Comparison of ENCODE assay signal across 9 cellular contexts in the genomic region with DNA sequence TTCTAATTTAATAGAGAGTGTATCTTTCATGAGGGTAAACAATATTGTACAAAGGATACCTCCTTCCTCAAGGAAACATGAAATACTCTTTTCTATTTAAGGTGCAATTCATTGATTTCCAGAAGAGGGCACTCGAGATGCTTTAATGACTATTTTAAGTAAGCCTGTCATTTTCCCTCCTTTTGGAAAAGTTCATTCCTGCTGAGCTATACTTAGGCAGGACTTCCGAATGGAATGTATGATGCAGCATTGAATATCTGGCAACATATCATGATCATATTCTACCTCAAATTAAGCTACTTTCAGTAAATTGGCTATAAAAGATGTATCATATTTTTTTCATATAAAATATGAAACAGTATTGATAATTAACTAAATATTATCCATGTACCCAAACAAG. TPM values are rescaled to one million over a fixed set of nuclear protein-coding genes. Genes with fewer than 3 reads are reported as not detected.
DNase-seq lines count a peak whose midpoint lies in the region; ATAC-seq and TF ChIP-seq lines count a peak whose summit lies in the region.
"Had no signal": no experiment of that assay in that cellular context is flagged by ENCODE, and none has a peak within 500 bp of the region (broad histone marks: within the 10 kb centered on the region; RNA-seq: fewer than 3 reads in every experiment).

No MANE protein-coding gene starts in this region.

- H3K4me3 ChIP-seq in cardiac muscle cell, result no peak overlapping the region
- H3K4me3 ChIP-seq in breast epithelium, result peak overlapping the region in 2 of 3 donors; percentile 20 to 51

- intact Hi-C loops in Right ventricle myocardium inferior (cut with DNase I) (loop anchor here (1.0 to 2.0 kb wide), 2 partner anchors 62 to 213 kb away; no protein-coding TSS in a partner anchor), breast epithelium (cut with DNase I; ENCODE audit: low total_unique reads) (no loop called here)

- H3K27ac ChIP-seq in cardiac muscle cell, result no peak overlapping the region
- peak overlapping the region in 1 of 2 donors; percentile 79 for H3K27ac ChIP-seq in breast epithelium

- H3K36me3 ChIP-seq in cardiac muscle cell, result peaks cover 40% of the 10 kb centered on the region
- peaks cover 8% of the 10 kb centered on the region for H3K36me3 ChIP-seq in breast epithelium

- no peaks in the 10 kb centered on the region for H3K36me3 Mint-ChIP-seq in activated CD8-positive, alpha-beta memory T cell treated with anti-CD3 and anti-CD28 coated beads, Interleukin-2, amount 10 ng/mL, durations not matched to agents 7 days and 5 days
- H3K36me3 Mint-ChIP-seq: activated naive CD8-positive, alpha-beta T cell had no signal

- H3K9me3 Mint-ChIP-seq in activated CD8-positive, alpha-beta memory T cell treated with anti-CD3 and anti-CD28 coated beads, Interleukin-2, amount 10 ng/mL, durations not matched to agents 7 days and 5 days (ENCODE audit: low read depth), result no peaks in the 10 kb centered on the region

- no peak for TF ChIP-seq POLR2A in breast epithelium (IDR thresholded peaks at IDR 0.05)

- H3K9me3 ChIP-seq in cardiac muscle cell (ENCODE audit: low read depth), result no peaks in the 10 kb centered on the region
- H3K9me3 ChIP-seq in breast epithelium, result no peaks in the 10 kb centered on the region

- no peak overlapping the region for H3K4me3 Mint-ChIP-seq in activated CD8-positive, alpha-beta memory T cell treated with anti-CD3 and anti-CD28 coated beads, Interleukin-2, amount 10 ng/mL, durations not matched to agents 7 days and 5 days
- H3K4me3 Mint-ChIP-seq: activated naive CD8-positive, alpha-beta T cell had no signal

- DNase-seq in cardiac muscle cell (ENCODE audit: low read depth in 1 of 2, low spot score in 1 of 2) (peak; percentile 61 to 84), Right ventricle myocardium inferior (ENCODE audit: missing footprints) (no peak), NCI-H510A (lab: John Stamatoyannopoulos, UW) (peak; percentile 38), breast epithelium (ENCODE audit: low spot score in 2 of 2) (no peak), left lobe of liver (ENCODE audit: low spot score) (no peak)
- no peak for DNase-seq in activated effector memory CD4-positive, alpha-beta T cell treated with Interleukin-2 at 50 U/mL for 16 hours
- no peak for DNase-seq in activated CD8-positive, alpha-beta memory T cell treated with anti-CD3 and anti-CD28 coated beads, Interleukin-2, amount 10 ng/mL, durations not matched to agents 7 days and 5 days

- CTCF ChIA-PET in activated CD8-positive, alpha-beta memory T cell treated with anti-CD3 and anti-CD28 coated beads, Interleukin-2, amount 10 ng/mL, durations not matched to agents 7 days and 5 days (lab: Charles Lee), result interaction anchor here (0.8 to 2.0 kb wide), 4 partner anchors 50 to 685 kb away, joined by 3 to 7 read pairs (median 4); no protein-coding TSS in a partner anchor

- no peak overlapping the region for H3K27ac Mint-ChIP-seq in activated CD8-positive, alpha-beta memory T cell treated with anti-CD3 and anti-CD28 coated beads, Interleukin-2, amount 10 ng/mL, durations not matched to agents 7 days and 5 days
- H3K27ac Mint-ChIP-seq: activated naive CD8-positive, alpha-beta T cell had no signal

- TF ChIP-seq CTCF in cardiac muscle cell (IDR thresholded peaks at IDR 0.05; ENCODE audit: low read depth, low read length) (peak; percentile 51), breast epithelium (IDR thresholded peaks at IDR 0.05) (peak; percentile 56 to 78 (median 72))

- ATAC-seq in Right ventricle myocardium inferior, result no peak
- ATAC-seq in left lobe of liver, result peak; percentile 89
- ATAC-seq in activated CD8-positive, alpha-beta memory T cell treated with anti-CD3 and anti-CD28 coated beads, Interleukin-2, amount 10 ng/mL, durations not matched to agents 7 days and 5 days, result no peak
- ATAC-seq in HG03520 (IDR thresholded peaks at IDR 0.05; ENCODE audit: unreplicated experiment), result no peak

- H3K4me1 ChIP-seq in cardiac muscle cell (ENCODE audit: low read depth), result no peaks in the 10 kb centered on the region
- no peaks in the 10 kb centered on the region for H3K4me1 ChIP-seq in breast epithelium

- peaks cover 6% of the 10 kb centered on the region for H3K27me3 Mint-ChIP-seq in activated CD8-positive, alpha-beta memory T cell treated with anti-CD3 and anti-CD28 coated beads, Interleukin-2, amount 10 ng/mL, durations not matched to agents 7 days and 5 days

- H3K27me3 ChIP-seq in cardiac muscle cell (no peaks in the 10 kb centered on the region), breast epithelium (no peaks in the 10 kb centered on the region)

- no peaks in the 10 kb centered on the region for H3K4me1 Mint-ChIP-seq in activated CD8-positive, alpha-beta memory T cell treated with anti-CD3 and anti-CD28 coated beads, Interleukin-2, amount 10 ng/mL, durations not matched to agents 7 days and 5 days

RNA-seq across cellular contexts. Expression of gene DST, which starts 5.0 kb away (rescaled TPM):
- total RNA-seq in cardiac muscle cell (35.8 and 82.1 TPM in 2 replicates), Right ventricle myocardium inferior (243 TPM), breast epithelium (1,000 to 10,000 TPM in 1 of 3 donors, 100 to 1,000 TPM in 2; 272 to 1,354 (median 700) TPM), left lobe of liver (86.5 TPM)
- polyA plus RNA-seq in cardiac muscle cell, result 31.7 and 47.3 TPM in 2 replicates
- total RNA-seq in activated CD8-positive, alpha-beta memory T cell treated with anti-CD3 and anti-CD28 coated beads, Interleukin-2, amount 10 ng/mL, durations not matched to agents 7 days and 5 days, result 1 to 10 TPM; 4.0 to 4.3 TPM

Comparison
In these comparisons a context has a peak if more than half of its experiments do, and no peak if none do; other contexts are left out.
1. DNase-seq: peak in cardiac muscle cell (2 of 2) and NCI-H510A (single experiment); none in Right ventricle myocardium inferior (single experiment), breast epithelium (0 of 2), left lobe of liver (single experiment), activated effector memory CD4-positive, alpha-beta T cell treated with Interleukin-2 at 50 U/mL for 16 hours (single experiment) and activated CD8-positive, alpha-beta memory T cell treated with anti-CD3 and anti-CD28 coated beads, Interleukin-2, amount 10 ng/mL, durations not matched to agents 7 days and 5 days (single experiment).